Comparison of ENCODE assay signal across 15 cellular contexts in genomic region chr12:59173696-59174095, GRCh38.
DNase-seq lines count a peak whose midpoint lies in the region; ATAC-seq and TF ChIP-seq lines count a peak whose summit lies in the region.
"Had no signal": no experiment of that assay in that cellular context is flagged by ENCODE, and none has a peak within 500 bp of the region (broad histone marks: within the 10 kb centered on the region; RNA-seq: fewer than 3 reads in every experiment).

No MANE protein-coding gene starts in this region.

- H3K4me1 ChIP-seq in H9 (ENCODE audit: insufficient read depth, low read length) = no peaks in the 10 kb centered on the region
- H3K4me1 ChIP-seq: heart right ventricle had no signal

- no peak overlapping the region for H2BK120ac ChIP-seq in H9 (ENCODE audit: low read depth, low read length, poor library complexity, severe bottlenecking)

- no peak overlapping the region for H3K56ac ChIP-seq in H9 (ENCODE audit: insufficient read length, low read depth, low read length)

- peak; percentile 42 for TF ChIP-seq CTCF in AG10803 (conservative IDR thresholded peaks at IDR 0.05; ENCODE audit: low read length)
- TF ChIP-seq CTCF in H9 (conservative IDR thresholded peaks at IDR 0.05) = peak; percentile 54
- peak; percentile 42 for TF ChIP-seq CTCF in choroid plexus epithelial cell (conservative IDR thresholded peaks at IDR 0.05; ENCODE audit: low read depth, low read length)

- H2BK5ac ChIP-seq in H9 (ENCODE audit: insufficient read length, low read length) = no peak overlapping the region

- H3K27me3 Mint-ChIP-seq in H9 (ENCODE audit: low read depth) = no peaks in the 10 kb centered on the region
- H3K27me3 Mint-ChIP-seq: IgD-negative memory B cell, T-cell had no signal

- H2AK5ac ChIP-seq in H9 (ENCODE audit: insufficient read length, low read length) = no peak overlapping the region

- ATAC-seq in HG03354 (IDR thresholded peaks at IDR 0.05; ENCODE audit: poor library complexity, severe bottlenecking, unreplicated experiment) = no peak
- ATAC-seq in left colon = no peak
- ATAC-seq: heart right ventricle, T-cell, WTC11 had no signal

- H3K79me2 ChIP-seq in H9 (ENCODE audit: insufficient read depth, low read length) = no peaks in the 10 kb centered on the region

- no peaks in the 10 kb centered on the region for H3K79me1 ChIP-seq in H9 (ENCODE audit: insufficient read depth, low read depth, low read length, poor library complexity, severe bottlenecking)

- DNase-seq in AG10803 (ENCODE audit: low read depth) (peak; percentile 6), H9 (no peak), choroid plexus epithelial cell (ENCODE audit: low read depth) (peak; percentile 30), midbrain (lab: John Stamatoyannopoulos, UW) (peak; percentile 2), GM19240 (ENCODE audit: insufficient read length, low spot score) (no peak), left colon (no peak)
- DNase-seq: DND-41, heart right ventricle, NCI-H2081 treated with DMSO at 0.1 percent for 48 hours, T-cell had no signal

- no peak overlapping the region for H2BK12ac ChIP-seq in H9 (ENCODE audit: insufficient read length, low read depth, low read length)

- H3K4ac ChIP-seq in H9 (ENCODE audit: low read depth, low read length) = no peak overlapping the region

- H3K36me3 Mint-ChIP-seq in H9 (ENCODE audit: insufficient read depth in 1 of 3, low read depth in 3 of 3) = peaks cover 4 to 11% (median 10%) of the 10 kb centered on the region in 3 experiments; a peak in 6 of 7 replicates
- H3K36me3 Mint-ChIP-seq: CD14-positive monocyte, IgD-negative memory B cell, T-cell had no signal

- no peak overlapping the region for H4K5ac ChIP-seq in H9 (ENCODE audit: insufficient read length, low read depth, low read length)

- H3T11ph ChIP-seq in H9 (ENCODE audit: low read length) = no peak overlapping the region

- intact Hi-C loops in left colon (cut with DNase I, micrococcal nuclease) = no loop called here

- H4K8ac ChIP-seq in H9 (replicated peaks; ENCODE audit: insufficient read length, low read depth, low read length) = no peak overlapping the region

- H4K20me1 ChIP-seq in H9 (ENCODE audit: control insufficient read depth, insufficient read depth, insufficient read length) = no peaks in the 10 kb centered on the region

- H3K27ac Mint-ChIP-seq in H9 = no peak overlapping the region; a peak in 1 of 7 replicates
- H3K27ac Mint-ChIP-seq: CD14-positive monocyte, IgD-negative memory B cell, T-cell, WTC11 had no signal

- no peak overlapping the region for H3K23ac ChIP-seq in H9 (ENCODE audit: insufficient read length, low read depth, low read length)

- H2AFZ ChIP-seq in H9 (ENCODE audit: low read length) = no peak overlapping the region

- H4K91ac ChIP-seq in H9 (ENCODE audit: insufficient read length, low read depth, low read length) = no peak overlapping the region

- no CpG with 5 or more reads among the region's 4 CpGs for WGBS in H9 (ENCODE audit: extremely low coverage, insufficient read length, low lambda C conversion rate)

- no peak overlapping the region for H3K18ac ChIP-seq in H9 (ENCODE audit: insufficient read length, low read depth, low read length)

- no peak overlapping the region for H3K4me3 ChIP-seq in AG10803 (ENCODE audit: low read length)
- H3K4me3 ChIP-seq in choroid plexus epithelial cell (ENCODE audit: low read depth, low read length) = no peak overlapping the region
- H3K4me3 ChIP-seq: heart right ventricle, thoracic aorta had no signal

- no peak overlapping the region for H3K14ac ChIP-seq in H9 (ENCODE audit: insufficient read depth, low read length)

- no peaks in the 10 kb centered on the region for H3K27me3 ChIP-seq in H9 (ENCODE audit: insufficient read depth, low read length)

- no peaks in the 10 kb centered on the region for H3K9me3 ChIP-seq in H9 (ENCODE audit: control insufficient read depth, low read depth, low read length)
- H3K9me3 ChIP-seq: thoracic aorta had no signal

- peaks cover 5 to 13% of the 10 kb centered on the region in 2 experiments; a peak in 4 of 5 replicates for H3K9me3 Mint-ChIP-seq in H9

- H3K4me3 Mint-ChIP-seq in H9 = no peak overlapping the region
- H3K4me3 Mint-ChIP-seq: CD14-positive monocyte, T-cell, WTC11 had no signal

- H3K9ac ChIP-seq in H9 (ENCODE audit: extremely low read depth, insufficient read length, low read length) = no peak overlapping the region

- H3K4me2 ChIP-seq in H9 (ENCODE audit: insufficient read depth, insufficient read length, low read length) = no peak overlapping the region

- H3K4me1 Mint-ChIP-seq in H9 = no peaks in the 10 kb centered on the region
- H3K4me1 Mint-ChIP-seq: CD14-positive monocyte, IgD-negative memory B cell, T-cell, WTC11 had no signal

- no peak overlapping the region for H2BK15ac ChIP-seq in H9 (ENCODE audit: low read depth, low read length)

- no peak overlapping the region for H3K27ac ChIP-seq in H9 (ENCODE audit: insufficient read length, low read depth, low read length)
- H3K27ac ChIP-seq: heart right ventricle, thoracic aorta had no signal

- H3K23me2 ChIP-seq in H9 (ENCODE audit: insufficient read length, low read depth, low read length, poor library complexity, severe bottlenecking) = no peaks in the 10 kb centered on the region

- H2BK20ac ChIP-seq in H9 (ENCODE audit: low read depth, low read length, poor library complexity, severe bottlenecking) = no peak overlapping the region

Comparison
In these comparisons a context has a peak if more than half of its experiments do, and no peak if none do; other contexts are left out.
1. DNase-seq: peak in AG10803 (single experiment), choroid plexus epithelial cell (single experiment) and midbrain (single experiment); none in H9 (single experiment), GM19240 (single experiment) and left colon (0 of 2).
2. Peak in every context shown above with its lines, with median percentiles within 50 percentile points of each other: CTCF ChIP-seq.